ENCODE assay signal across 8 cellular contexts in the genomic region with DNA sequence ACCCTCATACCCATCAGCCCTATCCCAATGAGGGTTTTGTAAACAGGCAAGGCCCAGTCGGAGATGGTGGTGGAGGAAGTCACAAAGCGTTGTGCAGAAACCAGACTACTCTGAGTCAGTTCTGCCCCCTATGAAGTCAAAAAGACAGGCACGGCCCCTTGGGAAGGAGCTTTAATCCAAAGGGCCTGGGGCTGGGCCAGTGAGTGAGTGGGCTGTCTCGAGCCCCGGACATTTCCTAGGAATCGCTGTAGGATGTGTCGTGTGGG. TPM values are rescaled to one million over a fixed set of nuclear protein-coding genes. Genes with fewer than 3 reads are reported as not detected.
DNase-seq lines count a peak whose midpoint lies in the region; ATAC-seq and TF ChIP-seq lines count a peak whose summit lies in the region.

No MANE protein-coding gene starts in this region.

- peaks cover 12% of the 10 kb centered on the region for H3K36me3 Mint-ChIP-seq in central memory CD8-positive, alpha-beta T cell (ENCODE audit: insufficient read depth)
- no peaks in the 10 kb centered on the region for H3K36me3 Mint-ChIP-seq in natural killer cell

- DNase-seq in M059J (ENCODE audit: low read depth) (peak; percentile 64), natural killer cell (no peak), NCI-H1105 (lab: John Stamatoyannopoulos, UW) (no peak), GF-D8 (lab: John Stamatoyannopoulos, UW) (no peak), G401 (ENCODE audit: low spot score) (no peak)
- no peak for DNase-seq in central memory CD8-positive, alpha-beta T cell (ENCODE audit: low spot score in 2 of 2)

- H3K9me3 Mint-ChIP-seq in central memory CD8-positive, alpha-beta T cell = no peaks in the 10 kb centered on the region
- no peaks in the 10 kb centered on the region for H3K9me3 Mint-ChIP-seq in natural killer cell

- peak; percentile 3 for ATAC-seq in central memory CD8-positive, alpha-beta T cell (replicated peaks; ENCODE audit: extremely low read depth, poor library complexity, severe bottlenecking)
- ATAC-seq in natural killer cell (no peak), HG03108 (IDR thresholded peaks at IDR 0.05; ENCODE audit: unreplicated experiment) (no peak)

- H3K9ac ChIP-seq in BLaER1 = peak overlapping the region; percentile 63

- H3K4me3 ChIP-seq in BLaER1 = peak overlapping the region; percentile 96

- 0 out of 2 replicates have a peak, but pooled peaks cover 5% of the 10 kb centered on the region for H3K9me3 ChIP-seq in BLaER1

- H3K27me3 Mint-ChIP-seq in central memory CD8-positive, alpha-beta T cell = peaks cover 8% of the 10 kb centered on the region
- H3K27me3 Mint-ChIP-seq in natural killer cell (ENCODE audit: low read depth in 2 of 2) = peaks cover 8 to 11% of the 10 kb centered on the region in 2 donors

- no peaks in the 10 kb centered on the region for H3K27me3 ChIP-seq in BLaER1

- peak overlapping the region; percentile 70 for H3K27ac ChIP-seq in BLaER1

- H3K36me3 ChIP-seq in BLaER1 = peaks cover 13% of the 10 kb centered on the region

- H3K27ac Mint-ChIP-seq in central memory CD8-positive, alpha-beta T cell (ENCODE audit: low read depth) = peak overlapping the region; percentile 88
- H3K27ac Mint-ChIP-seq in natural killer cell = peak overlapping the region; percentile 83 to 99

- in situ Hi-C loops in G401 (cut with HindIII; ENCODE audit: low sequenced_read_pairs) = no loop called here

- peaks cover 40% of the 10 kb centered on the region for H4K20me1 ChIP-seq in BLaER1

- peaks cover 37% of the 10 kb centered on the region for H3K4me1 Mint-ChIP-seq in central memory CD8-positive, alpha-beta T cell
- peaks cover 28 to 33% of the 10 kb centered on the region in 2 donors for H3K4me1 Mint-ChIP-seq in natural killer cell

- peaks cover 42% of the 10 kb centered on the region for H3K4me1 ChIP-seq in BLaER1

- peak overlapping the region; percentile 76 for H3K4me2 ChIP-seq in BLaER1

- intact Hi-C loops in natural killer cell (cut with micrococcal nuclease) = loop anchor here (1.0 kb wide), 5 partner anchors 50 to 438 kb away; partner anchors contain the start of gene STRIP1

- peak overlapping the region; percentile 99 for H3K4me3 Mint-ChIP-seq in central memory CD8-positive, alpha-beta T cell
- H3K4me3 Mint-ChIP-seq in natural killer cell = peak overlapping the region; percentile 88

- no peak for TF ChIP-seq CTCF in natural killer cell (IDR thresholded peaks at IDR 0.05)

RNA-seq across cellular contexts. Expression of gene AHCYL1, which starts 0.4 kb away (rescaled TPM):
- 40.6 and 64.3 TPM in 2 replicates for total RNA-seq in M059J (2014; rRNA removed; shearing (Covaris generic))
- total RNA-seq in natural killer cell = 10 to 100 TPM; 23.3 to 30.0 (median 29.1) TPM
- total RNA-seq in G401 (2014; rRNA removed; shearing (Covaris generic)) = 20.5 and 24.2 TPM in 2 replicates

RNA-seq across cellular contexts. Expression of gene STRIP1, which starts 50.3 kb away (rescaled TPM):
- total RNA-seq in M059J (2014; rRNA removed; shearing (Covaris generic)) = 28.6 and 30.3 TPM in 2 replicates
- 100 to 1,000 TPM in 2 of 3 donors, 10 to 100 TPM in 1; 92.4 to 139 (median 130) TPM for total RNA-seq in natural killer cell
- 28.1 and 28.3 TPM in 2 replicates for total RNA-seq in G401 (2014; rRNA removed; shearing (Covaris generic))
